In genomic region chr10:103396067-103396788, GRCh38 we compare ENCODE assay signal across 1 cellular context.
TF ChIP-seq lines count a peak whose summit lies in the region.

Gene ATP5MK (minus strand): TSS chr10:103396475. CDS start chr10:103392457, 4,018 bp downstream.
A gene with protein sequence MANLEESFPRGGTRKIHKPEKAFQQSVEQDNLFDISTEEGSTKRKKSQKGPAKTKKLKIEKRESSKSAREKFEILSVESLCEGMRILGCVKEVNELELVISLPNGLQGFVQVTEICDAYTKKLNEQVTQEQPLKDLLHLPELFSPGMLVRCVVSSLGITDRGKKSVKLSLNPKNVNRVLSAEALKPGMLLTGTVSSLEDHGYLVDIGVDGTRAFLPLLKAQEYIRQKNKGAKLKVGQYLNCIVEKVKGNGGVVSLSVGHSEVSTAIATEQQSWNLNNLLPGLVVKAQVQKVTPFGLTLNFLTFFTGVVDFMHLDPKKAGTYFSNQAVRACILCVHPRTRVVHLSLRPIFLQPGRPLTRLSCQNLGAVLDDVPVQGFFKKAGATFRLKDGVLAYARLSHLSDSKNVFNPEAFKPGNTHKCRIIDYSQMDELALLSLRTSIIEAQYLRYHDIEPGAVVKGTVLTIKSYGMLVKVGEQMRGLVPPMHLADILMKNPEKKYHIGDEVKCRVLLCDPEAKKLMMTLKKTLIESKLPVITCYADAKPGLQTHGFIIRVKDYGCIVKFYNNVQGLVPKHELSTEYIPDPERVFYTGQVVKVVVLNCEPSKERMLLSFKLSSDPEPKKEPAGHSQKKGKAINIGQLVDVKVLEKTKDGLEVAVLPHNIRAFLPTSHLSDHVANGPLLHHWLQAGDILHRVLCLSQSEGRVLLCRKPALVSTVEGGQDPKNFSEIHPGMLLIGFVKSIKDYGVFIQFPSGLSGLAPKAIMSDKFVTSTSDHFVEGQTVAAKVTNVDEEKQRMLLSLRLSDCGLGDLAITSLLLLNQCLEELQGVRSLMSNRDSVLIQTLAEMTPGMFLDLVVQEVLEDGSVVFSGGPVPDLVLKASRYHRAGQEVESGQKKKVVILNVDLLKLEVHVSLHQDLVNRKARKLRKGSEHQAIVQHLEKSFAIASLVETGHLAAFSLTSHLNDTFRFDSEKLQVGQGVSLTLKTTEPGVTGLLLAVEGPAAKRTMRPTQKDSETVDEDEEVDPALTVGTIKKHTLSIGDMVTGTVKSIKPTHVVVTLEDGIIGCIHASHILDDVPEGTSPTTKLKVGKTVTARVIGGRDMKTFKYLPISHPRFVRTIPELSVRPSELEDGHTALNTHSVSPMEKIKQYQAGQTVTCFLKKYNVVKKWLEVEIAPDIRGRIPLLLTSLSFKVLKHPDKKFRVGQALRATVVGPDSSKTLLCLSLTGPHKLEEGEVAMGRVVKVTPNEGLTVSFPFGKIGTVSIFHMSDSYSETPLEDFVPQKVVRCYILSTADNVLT (N-terminal part only) (plus strand): TSS chr10:103396626. CDS start chr10:103398427, 1,801 bp downstream.

TF ChIP-seq in H1, 55 proteins besides CTCF, POLR2A, EP300 and RAD21:
- peak; percentile 65 for TF ChIP-seq CHD2 (IDR thresholded peaks at IDR 0.05; ENCODE audit: low read length)
- TF ChIP-seq ATF2 (IDR thresholded peaks at IDR 0.05; ENCODE audit: low read length), result no peak
- TF ChIP-seq SIN3A (conservative IDR thresholded peaks at IDR 0.05 in 1 of 2, IDR thresholded peaks at IDR 0.05 in 1 of 2; ENCODE audit: low read depth in 1 of 2, low read length in 2 of 2), result peak in 1 of 2 experiments; percentile 97; a peak in 2 of 4 replicates
- no peak for TF ChIP-seq TAF7 (optimal IDR thresholded peaks at IDR 0.05; ENCODE audit: borderline replicate concordance, low read depth, low read length)
- peak; percentile 49; the same call in 1 of the 2 replicates for TF ChIP-seq RBBP5 (IDR thresholded peaks at IDR 0.05; ENCODE audit: borderline replicate concordance, low read depth, low read length)
- peak; percentile 29; the same call in 1 of the 2 replicates for TF ChIP-seq CREB1 (IDR thresholded peaks at IDR 0.05)
- TF ChIP-seq GABPA (IDR thresholded peaks at IDR 0.05; ENCODE audit: borderline replicate concordance, insufficient read depth, low read length), result peak; percentile 95
- no peak for TF ChIP-seq CBX5 (IDR thresholded peaks at IDR 0.05; ENCODE audit: low read depth, low read length)
- TF ChIP-seq KDM4A (IDR thresholded peaks at IDR 0.05; ENCODE audit: low read depth, low read length, severe bottlenecking), result peak; percentile 75
- no peak for TF ChIP-seq JUN (IDR thresholded peaks at IDR 0.05; ENCODE audit: low read depth, low read length)
- TF ChIP-seq HDAC6 (IDR thresholded peaks at IDR 0.05; ENCODE audit: low read depth, low read length), result no peak
- peak; percentile 84; the same call in 1 of the 2 replicates for TF ChIP-seq PHF8 (conservative IDR thresholded peaks at IDR 0.05; ENCODE audit: low read depth, low read length)
- TF ChIP-seq BACH1 (IDR thresholded peaks at IDR 0.05; ENCODE audit: low read length), result peak; percentile 50
- peak; percentile 81; the same call in 1 of the 2 replicates for TF ChIP-seq TBP (IDR thresholded peaks at IDR 0.05; ENCODE audit: low read depth, low read length)
- peak; percentile 17 to 95; a peak in 2 of 4 replicates for TF ChIP-seq HDAC2 (IDR thresholded peaks at IDR 0.05; ENCODE audit: borderline replicate concordance in 1 of 2, low read depth in 2 of 2, low read length in 2 of 2)
- no peak for TF ChIP-seq FOSL1 (IDR thresholded peaks at IDR 0.05; ENCODE audit: insufficient read depth, low read depth, low read length)
- TF ChIP-seq SP2 (IDR thresholded peaks at IDR 0.05; ENCODE audit: low read length), result peak; percentile 25; the same call in 1 of the 2 replicates
- TF ChIP-seq ASH2L (IDR thresholded peaks at IDR 0.05; ENCODE audit: low read length), result peak; percentile 20
- TF ChIP-seq TEAD4 (IDR thresholded peaks at IDR 0.05; ENCODE audit: low read depth, low read length), result peak; percentile 54
- peak; percentile 99 for TF ChIP-seq EGR1 (IDR thresholded peaks at IDR 0.05; ENCODE audit: borderline replicate concordance, low read depth, low read length)
- no peak for TF ChIP-seq KDM1A (IDR thresholded peaks at IDR 0.05; ENCODE audit: borderline replicate concordance, low read length)
- TF ChIP-seq JUND (IDR thresholded peaks at IDR 0.05; ENCODE audit: low read length), result no peak
- peak; percentile 92 for TF ChIP-seq MAX (IDR thresholded peaks at IDR 0.05)
- no peak for TF ChIP-seq YY1 (IDR thresholded peaks at IDR 0.05; ENCODE audit: low read depth, low read length)
- TF ChIP-seq SAP30 (IDR thresholded peaks at IDR 0.05; ENCODE audit: insufficient read depth, insufficient replicate concordance, low read length), result peak; percentile 95
- TF ChIP-seq TAF1 (IDR thresholded peaks at IDR 0.05; ENCODE audit: low read depth, low read length), result peak; percentile 80
- TF ChIP-seq, protein P1, sequence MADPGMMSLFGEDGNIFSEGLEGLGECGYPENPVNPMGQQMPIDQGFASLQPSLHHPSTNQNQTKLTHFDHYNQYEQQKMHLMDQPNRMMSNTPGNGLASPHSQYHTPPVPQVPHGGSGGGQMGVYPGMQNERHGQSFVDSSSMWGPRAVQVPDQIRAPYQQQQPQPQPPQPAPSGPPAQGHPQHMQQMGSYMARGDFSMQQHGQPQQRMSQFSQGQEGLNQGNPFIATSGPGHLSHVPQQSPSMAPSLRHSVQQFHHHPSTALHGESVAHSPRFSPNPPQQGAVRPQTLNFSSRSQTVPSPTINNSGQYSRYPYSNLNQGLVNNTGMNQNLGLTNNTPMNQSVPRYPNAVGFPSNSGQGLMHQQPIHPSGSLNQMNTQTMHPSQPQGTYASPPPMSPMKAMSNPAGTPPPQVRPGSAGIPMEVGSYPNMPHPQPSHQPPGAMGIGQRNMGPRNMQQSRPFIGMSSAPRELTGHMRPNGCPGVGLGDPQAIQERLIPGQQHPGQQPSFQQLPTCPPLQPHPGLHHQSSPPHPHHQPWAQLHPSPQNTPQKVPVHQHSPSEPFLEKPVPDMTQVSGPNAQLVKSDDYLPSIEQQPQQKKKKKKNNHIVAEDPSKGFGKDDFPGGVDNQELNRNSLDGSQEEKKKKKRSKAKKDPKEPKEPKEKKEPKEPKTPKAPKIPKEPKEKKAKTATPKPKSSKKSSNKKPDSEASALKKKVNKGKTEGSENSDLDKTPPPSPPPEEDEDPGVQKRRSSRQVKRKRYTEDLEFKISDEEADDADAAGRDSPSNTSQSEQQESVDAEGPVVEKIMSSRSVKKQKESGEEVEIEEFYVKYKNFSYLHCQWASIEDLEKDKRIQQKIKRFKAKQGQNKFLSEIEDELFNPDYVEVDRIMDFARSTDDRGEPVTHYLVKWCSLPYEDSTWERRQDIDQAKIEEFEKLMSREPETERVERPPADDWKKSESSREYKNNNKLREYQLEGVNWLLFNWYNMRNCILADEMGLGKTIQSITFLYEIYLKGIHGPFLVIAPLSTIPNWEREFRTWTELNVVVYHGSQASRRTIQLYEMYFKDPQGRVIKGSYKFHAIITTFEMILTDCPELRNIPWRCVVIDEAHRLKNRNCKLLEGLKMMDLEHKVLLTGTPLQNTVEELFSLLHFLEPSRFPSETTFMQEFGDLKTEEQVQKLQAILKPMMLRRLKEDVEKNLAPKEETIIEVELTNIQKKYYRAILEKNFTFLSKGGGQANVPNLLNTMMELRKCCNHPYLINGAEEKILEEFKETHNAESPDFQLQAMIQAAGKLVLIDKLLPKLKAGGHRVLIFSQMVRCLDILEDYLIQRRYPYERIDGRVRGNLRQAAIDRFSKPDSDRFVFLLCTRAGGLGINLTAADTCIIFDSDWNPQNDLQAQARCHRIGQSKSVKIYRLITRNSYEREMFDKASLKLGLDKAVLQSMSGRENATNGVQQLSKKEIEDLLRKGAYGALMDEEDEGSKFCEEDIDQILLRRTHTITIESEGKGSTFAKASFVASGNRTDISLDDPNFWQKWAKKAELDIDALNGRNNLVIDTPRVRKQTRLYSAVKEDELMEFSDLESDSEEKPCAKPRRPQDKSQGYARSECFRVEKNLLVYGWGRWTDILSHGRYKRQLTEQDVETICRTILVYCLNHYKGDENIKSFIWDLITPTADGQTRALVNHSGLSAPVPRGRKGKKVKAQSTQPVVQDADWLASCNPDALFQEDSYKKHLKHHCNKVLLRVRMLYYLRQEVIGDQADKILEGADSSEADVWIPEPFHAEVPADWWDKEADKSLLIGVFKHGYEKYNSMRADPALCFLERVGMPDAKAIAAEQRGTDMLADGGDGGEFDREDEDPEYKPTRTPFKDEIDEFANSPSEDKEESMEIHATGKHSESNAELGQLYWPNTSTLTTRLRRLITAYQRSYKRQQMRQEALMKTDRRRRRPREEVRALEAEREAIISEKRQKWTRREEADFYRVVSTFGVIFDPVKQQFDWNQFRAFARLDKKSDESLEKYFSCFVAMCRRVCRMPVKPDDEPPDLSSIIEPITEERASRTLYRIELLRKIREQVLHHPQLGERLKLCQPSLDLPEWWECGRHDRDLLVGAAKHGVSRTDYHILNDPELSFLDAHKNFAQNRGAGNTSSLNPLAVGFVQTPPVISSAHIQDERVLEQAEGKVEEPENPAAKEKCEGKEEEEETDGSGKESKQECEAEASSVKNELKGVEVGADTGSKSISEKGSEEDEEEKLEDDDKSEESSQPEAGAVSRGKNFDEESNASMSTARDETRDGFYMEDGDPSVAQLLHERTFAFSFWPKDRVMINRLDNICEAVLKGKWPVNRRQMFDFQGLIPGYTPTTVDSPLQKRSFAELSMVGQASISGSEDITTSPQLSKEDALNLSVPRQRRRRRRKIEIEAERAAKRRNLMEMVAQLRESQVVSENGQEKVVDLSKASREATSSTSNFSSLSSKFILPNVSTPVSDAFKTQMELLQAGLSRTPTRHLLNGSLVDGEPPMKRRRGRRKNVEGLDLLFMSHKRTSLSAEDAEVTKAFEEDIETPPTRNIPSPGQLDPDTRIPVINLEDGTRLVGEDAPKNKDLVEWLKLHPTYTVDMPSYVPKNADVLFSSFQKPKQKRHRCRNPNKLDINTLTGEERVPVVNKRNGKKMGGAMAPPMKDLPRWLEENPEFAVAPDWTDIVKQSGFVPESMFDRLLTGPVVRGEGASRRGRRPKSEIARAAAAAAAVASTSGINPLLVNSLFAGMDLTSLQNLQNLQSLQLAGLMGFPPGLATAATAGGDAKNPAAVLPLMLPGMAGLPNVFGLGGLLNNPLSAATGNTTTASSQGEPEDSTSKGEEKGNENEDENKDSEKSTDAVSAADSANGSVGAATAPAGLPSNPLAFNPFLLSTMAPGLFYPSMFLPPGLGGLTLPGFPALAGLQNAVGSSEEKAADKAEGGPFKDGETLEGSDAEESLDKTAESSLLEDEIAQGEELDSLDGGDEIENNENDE (IDR thresholded peaks at IDR 0.05; ENCODE audit: insufficient replicate concordance, low read length), result no peak
- TF ChIP-seq, protein P2, sequence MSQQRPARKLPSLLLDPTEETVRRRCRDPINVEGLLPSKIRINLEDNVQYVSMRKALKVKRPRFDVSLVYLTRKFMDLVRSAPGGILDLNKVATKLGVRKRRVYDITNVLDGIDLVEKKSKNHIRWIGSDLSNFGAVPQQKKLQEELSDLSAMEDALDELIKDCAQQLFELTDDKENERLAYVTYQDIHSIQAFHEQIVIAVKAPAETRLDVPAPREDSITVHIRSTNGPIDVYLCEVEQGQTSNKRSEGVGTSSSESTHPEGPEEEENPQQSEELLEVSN (IDR thresholded peaks at IDR 0.05), result peak; percentile 76; the same call in 1 of the 2 replicates
- TF ChIP-seq POLR2AphosphoS5 (IDR thresholded peaks at IDR 0.05; ENCODE audit: low read depth, low read length), result peak; percentile 89
